1 cellular context compared by ENCODE assay signal in the genomic region with DNA sequence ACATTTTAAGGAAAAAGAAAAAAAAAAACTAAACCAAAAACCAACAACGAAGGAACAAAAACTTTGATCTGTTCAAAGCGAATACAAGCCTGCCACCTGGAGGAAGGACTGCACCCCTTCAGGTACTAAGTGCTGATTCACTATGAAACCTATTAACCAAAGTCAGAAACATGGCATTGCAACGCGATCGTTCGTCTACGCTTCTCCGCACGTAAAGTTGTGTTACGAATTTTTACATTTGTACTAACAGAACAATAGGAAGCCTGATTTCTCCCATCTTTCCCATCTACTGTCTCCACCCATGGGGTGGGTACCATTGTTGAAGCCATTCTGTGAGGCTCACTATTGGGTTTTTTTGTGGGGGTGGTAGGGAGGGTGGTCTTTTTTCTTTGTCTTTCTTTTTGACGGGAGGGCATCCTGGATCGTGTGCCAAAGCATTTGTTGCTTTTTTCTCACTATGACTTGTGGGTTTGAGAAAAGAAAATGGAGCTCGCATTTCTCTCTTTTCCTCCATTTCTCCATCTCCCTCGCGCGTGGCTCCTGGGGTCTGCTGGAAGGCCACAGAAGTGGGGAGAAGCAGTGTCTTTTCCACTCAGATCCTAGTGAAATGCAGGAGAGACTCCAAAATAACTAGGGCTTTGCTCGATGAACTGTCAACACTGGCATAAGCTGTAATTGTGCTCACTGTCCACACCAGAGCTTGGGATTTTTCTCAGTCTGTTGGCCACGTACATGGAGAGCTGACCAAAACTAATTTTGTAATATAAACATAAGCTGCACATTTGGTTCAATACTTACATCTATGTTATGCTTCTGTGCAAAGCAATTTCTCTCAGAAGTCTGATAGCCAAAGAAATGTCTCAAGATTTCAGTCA.
A peak's percentile ranks its signal among the peaks of the same experiment; 100 is the strongest.
TF ChIP-seq lines count a peak whose summit lies in the region.

No MANE protein-coding gene starts in this region.

TF ChIP-seq in HepG2, 621 proteins besides CTCF, POLR2A, EP300 and RAD21 (continued from another document):
- TF ChIP-seq ZNF136 (CRISPR knock-in tag; IDR thresholded peaks at IDR 0.05; ENCODE audit: low read depth): no peak
- no peak for TF ChIP-seq ZNF138 (CRISPR knock-in tag; IDR thresholded peaks at IDR 0.05; ENCODE audit: low read depth)
- no peak for TF ChIP-seq ZSCAN31 (CRISPR knock-in tag; IDR thresholded peaks at IDR 0.05; ENCODE audit: low read depth)
- TF ChIP-seq PHB2 (IDR thresholded peaks at IDR 0.05; ENCODE audit: partially characterized antibody): no peak
- TF ChIP-seq FLYWCH1 (CRISPR knock-in tag; IDR thresholded peaks at IDR 0.05): no peak
- peak; percentile 74; the same call in 1 of the 2 replicates for TF ChIP-seq NFE2L2 (IDR thresholded peaks at IDR 0.05; ENCODE audit: low read length)
- TF ChIP-seq, protein P1, sequence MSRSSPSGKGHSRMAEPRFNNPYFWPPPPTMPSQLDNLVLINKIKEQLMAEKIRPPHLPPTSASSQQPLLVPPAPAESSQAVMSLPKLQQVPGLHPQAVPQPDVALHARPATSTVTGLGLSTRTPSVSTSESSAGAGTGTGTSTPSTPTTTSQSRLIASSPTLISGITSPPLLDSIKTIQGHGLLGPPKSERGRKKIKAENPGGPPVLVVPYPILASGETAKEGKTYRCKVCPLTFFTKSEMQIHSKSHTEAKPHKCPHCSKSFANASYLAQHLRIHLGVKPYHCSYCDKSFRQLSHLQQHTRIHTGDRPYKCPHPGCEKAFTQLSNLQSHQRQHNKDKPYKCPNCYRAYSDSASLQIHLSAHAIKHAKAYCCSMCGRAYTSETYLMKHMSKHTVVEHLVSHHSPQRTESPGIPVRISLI (CRISPR knock-in tag; IDR thresholded peaks at IDR 0.05; ENCODE audit: borderline replicate concordance): no peak
- TF ChIP-seq IRF2 (CRISPR knock-in tag; IDR thresholded peaks at IDR 0.05): no peak
